1 cellular context compared by ENCODE assay signal in genomic region chr20:59605691-59606364, GRCh38.
TF ChIP-seq lines count a peak whose summit lies in the region.

No MANE protein-coding gene starts in this region.

TF ChIP-seq in GM23338, 12 proteins besides CTCF, POLR2A, EP300 and RAD21:
- no peak for TF ChIP-seq POLR2AphosphoS5 (IDR thresholded peaks at IDR 0.05; ENCODE audit: low read depth)
- no peak for TF ChIP-seq CREB1 (CRISPR knock-in tag; IDR thresholded peaks at IDR 0.05; ENCODE audit: low read depth)
- TF ChIP-seq EZH2phosphoT487 (IDR thresholded peaks at IDR 0.05; ENCODE audit: unreplicated experiment) = no peak
- no peak for TF ChIP-seq JUNB (IDR thresholded peaks at IDR 0.05; ENCODE audit: unreplicated experiment)
- no peak for TF ChIP-seq STAT1 (IDR thresholded peaks at IDR 0.05; ENCODE audit: unreplicated experiment)
- TF ChIP-seq, protein P1, sequence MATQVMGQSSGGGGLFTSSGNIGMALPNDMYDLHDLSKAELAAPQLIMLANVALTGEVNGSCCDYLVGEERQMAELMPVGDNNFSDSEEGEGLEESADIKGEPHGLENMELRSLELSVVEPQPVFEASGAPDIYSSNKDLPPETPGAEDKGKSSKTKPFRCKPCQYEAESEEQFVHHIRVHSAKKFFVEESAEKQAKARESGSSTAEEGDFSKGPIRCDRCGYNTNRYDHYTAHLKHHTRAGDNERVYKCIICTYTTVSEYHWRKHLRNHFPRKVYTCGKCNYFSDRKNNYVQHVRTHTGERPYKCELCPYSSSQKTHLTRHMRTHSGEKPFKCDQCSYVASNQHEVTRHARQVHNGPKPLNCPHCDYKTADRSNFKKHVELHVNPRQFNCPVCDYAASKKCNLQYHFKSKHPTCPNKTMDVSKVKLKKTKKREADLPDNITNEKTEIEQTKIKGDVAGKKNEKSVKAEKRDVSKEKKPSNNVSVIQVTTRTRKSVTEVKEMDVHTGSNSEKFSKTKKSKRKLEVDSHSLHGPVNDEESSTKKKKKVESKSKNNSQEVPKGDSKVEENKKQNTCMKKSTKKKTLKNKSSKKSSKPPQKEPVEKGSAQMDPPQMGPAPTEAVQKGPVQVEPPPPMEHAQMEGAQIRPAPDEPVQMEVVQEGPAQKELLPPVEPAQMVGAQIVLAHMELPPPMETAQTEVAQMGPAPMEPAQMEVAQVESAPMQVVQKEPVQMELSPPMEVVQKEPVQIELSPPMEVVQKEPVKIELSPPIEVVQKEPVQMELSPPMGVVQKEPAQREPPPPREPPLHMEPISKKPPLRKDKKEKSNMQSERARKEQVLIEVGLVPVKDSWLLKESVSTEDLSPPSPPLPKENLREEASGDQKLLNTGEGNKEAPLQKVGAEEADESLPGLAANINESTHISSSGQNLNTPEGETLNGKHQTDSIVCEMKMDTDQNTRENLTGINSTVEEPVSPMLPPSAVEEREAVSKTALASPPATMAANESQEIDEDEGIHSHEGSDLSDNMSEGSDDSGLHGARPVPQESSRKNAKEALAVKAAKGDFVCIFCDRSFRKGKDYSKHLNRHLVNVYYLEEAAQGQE (IDR thresholded peaks at IDR 0.05; ENCODE audit: unreplicated experiment) = no peak
- no peak for TF ChIP-seq ZNF114 (CRISPR knock-in tag; IDR thresholded peaks at IDR 0.05)
- no peak for TF ChIP-seq ZNF331 (CRISPR knock-in tag; IDR thresholded peaks at IDR 0.05; ENCODE audit: low read depth)
- no peak for TF ChIP-seq NANOG (IDR thresholded peaks at IDR 0.05; ENCODE audit: borderline replicate concordance)
- TF ChIP-seq, protein P2, sequence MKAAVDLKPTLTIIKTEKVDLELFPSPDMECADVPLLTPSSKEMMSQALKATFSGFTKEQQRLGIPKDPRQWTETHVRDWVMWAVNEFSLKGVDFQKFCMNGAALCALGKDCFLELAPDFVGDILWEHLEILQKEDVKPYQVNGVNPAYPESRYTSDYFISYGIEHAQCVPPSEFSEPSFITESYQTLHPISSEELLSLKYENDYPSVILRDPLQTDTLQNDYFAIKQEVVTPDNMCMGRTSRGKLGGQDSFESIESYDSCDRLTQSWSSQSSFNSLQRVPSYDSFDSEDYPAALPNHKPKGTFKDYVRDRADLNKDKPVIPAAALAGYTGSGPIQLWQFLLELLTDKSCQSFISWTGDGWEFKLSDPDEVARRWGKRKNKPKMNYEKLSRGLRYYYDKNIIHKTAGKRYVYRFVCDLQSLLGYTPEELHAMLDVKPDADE (IDR thresholded peaks at IDR 0.05) = no peak
- TF ChIP-seq, protein P3, sequence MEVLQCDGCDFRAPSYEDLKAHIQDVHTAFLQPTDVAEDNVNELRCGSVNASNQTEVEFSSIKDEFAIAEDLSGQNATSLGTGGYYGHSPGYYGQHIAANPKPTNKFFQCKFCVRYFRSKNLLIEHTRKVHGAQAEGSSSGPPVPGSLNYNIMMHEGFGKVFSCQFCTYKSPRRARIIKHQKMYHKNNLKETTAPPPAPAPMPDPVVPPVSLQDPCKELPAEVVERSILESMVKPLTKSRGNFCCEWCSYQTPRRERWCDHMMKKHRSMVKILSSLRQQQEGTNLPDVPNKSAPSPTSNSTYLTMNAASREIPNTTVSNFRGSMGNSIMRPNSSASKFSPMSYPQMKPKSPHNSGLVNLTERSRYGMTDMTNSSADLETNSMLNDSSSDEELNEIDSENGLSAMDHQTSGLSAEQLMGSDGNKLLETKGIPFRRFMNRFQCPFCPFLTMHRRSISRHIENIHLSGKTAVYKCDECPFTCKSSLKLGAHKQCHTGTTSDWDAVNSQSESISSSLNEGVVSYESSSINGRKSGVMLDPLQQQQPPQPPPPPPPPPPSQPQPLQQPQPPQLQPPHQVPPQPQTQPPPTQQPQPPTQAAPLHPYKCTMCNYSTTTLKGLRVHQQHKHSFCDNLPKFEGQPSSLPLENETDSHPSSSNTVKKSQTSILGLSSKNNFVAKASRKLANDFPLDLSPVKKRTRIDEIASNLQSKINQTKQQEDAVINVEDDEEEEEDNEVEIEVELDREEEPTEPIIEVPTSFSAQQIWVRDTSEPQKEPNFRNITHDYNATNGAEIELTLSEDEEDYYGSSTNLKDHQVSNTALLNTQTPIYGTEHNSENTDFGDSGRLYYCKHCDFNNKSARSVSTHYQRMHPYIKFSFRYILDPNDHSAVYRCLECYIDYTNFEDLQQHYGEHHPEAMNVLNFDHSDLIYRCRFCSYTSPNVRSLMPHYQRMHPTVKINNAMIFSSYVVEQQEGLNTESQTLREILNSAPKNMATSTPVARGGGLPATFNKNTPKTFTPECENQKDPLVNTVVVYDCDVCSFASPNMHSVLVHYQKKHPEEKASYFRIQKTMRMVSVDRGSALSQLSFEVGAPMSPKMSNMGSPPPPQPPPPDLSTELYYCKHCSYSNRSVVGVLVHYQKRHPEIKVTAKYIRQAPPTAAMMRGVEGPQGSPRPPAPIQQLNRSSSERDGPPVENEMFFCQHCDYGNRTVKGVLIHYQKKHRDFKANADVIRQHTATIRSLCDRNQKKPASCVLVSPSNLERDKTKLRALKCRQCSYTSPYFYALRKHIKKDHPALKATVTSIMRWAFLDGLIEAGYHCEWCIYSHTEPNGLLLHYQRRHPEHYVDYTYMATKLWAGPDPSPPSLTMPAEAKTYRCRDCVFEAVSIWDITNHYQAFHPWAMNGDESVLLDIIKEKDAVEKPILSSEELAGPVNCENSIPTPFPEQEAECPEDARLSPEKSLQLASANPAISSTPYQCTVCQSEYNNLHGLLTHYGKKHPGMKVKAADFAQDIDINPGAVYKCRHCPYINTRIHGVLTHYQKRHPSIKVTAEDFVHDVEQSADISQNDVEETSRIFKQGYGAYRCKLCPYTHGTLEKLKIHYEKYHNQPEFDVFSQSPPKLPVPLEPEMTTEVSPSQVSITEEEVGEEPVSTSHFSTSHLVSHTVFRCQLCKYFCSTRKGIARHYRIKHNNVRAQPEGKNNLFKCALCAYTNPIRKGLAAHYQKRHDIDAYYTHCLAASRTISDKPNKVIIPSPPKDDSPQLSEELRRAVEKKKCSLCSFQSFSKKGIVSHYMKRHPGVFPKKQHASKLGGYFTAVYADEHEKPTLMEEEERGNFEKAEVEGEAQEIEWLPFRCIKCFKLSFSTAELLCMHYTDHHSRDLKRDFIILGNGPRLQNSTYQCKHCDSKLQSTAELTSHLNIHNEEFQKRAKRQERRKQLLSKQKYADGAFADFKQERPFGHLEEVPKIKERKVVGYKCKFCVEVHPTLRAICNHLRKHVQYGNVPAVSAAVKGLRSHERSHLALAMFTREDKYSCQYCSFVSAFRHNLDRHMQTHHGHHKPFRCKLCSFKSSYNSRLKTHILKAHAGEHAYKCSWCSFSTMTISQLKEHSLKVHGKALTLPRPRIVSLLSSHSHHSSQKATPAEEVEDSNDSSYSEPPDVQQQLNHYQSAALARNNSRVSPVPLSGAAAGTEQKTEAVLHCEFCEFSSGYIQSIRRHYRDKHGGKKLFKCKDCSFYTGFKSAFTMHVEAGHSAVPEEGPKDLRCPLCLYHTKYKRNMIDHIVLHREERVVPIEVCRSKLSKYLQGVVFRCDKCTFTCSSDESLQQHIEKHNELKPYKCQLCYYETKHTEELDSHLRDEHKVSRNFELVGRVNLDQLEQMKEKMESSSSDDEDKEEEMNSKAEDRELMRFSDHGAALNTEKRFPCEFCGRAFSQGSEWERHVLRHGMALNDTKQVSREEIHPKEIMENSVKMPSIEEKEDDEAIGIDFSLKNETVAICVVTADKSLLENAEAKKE (CRISPR knock-in tag; IDR thresholded peaks at IDR 0.05) = no peak
- no peak for TF ChIP-seq EZH2 (IDR thresholded peaks at IDR 0.05; ENCODE audit: low read depth, unreplicated experiment)
